Comparison of ENCODE assay signal across 8 cellular contexts in genomic region chr1:62689524-62689923, GRCh38. TPM values are rescaled to one million over a fixed set of nuclear protein-coding genes. Genes with fewer than 3 reads are reported as not detected.
A peak's percentile ranks its signal among the peaks of the same experiment; 100 is the strongest.
DNase-seq lines count a peak whose midpoint lies in the region; ATAC-seq lines count a peak whose summit lies in the region.

No MANE protein-coding gene starts in this region.

- DNase-seq in T-helper 2 cell treated with Interferon-gamma antibody and Interleukin-4, amounts not matched to agents 5 μg/mL and 100 μg/mL, for 36 hours (ENCODE audit: low spot score) = no peak
- DNase-seq in T-helper 2 cell (no peak), stromal cell of bone marrow (ENCODE audit: low read depth) (peak; percentile 70), NOMO-1 (lab: John Stamatoyannopoulos, UW; ENCODE audit: unreplicated experiment in 2 of 2) (no peak)
- DNase-seq in NK-92 treated with Interleukin-12 subunit alpha and Interleukin-12 subunit beta, amount 100 ng/mL, for 24 hours (lab: John Stamatoyannopoulos, UW) = no peak

- H3K4me3 ChIP-seq in iPS-11a (ENCODE audit: low read depth, low read length) = peak overlapping the region; percentile 13

- peaks cover 15% of the 10 kb centered on the region for H3K4me1 Mint-ChIP-seq in T-helper 2 cell treated with Interferon-gamma antibody and Interleukin-4, amounts not matched to agents 5 μg/mL and 100 μg/mL, for 36 hours (ENCODE audit: low read depth)
- peaks cover 13% of the 10 kb centered on the region for H3K4me1 Mint-ChIP-seq in activated T-helper 17 cell treated with anti-CD3 and anti-CD28 coated beads, Interleukin-2, amount 50 U/mL, for 72 hours

- H3K9me3 Mint-ChIP-seq in T-helper 2 cell treated with Interferon-gamma antibody and Interleukin-4, amounts not matched to agents 5 μg/mL and 100 μg/mL, for 36 hours = no peaks in the 10 kb centered on the region
- no peaks in the 10 kb centered on the region for H3K9me3 Mint-ChIP-seq in activated T-helper 17 cell treated with anti-CD3 and anti-CD28 coated beads, Interleukin-2, amount 50 U/mL, for 72 hours

- no peaks in the 10 kb centered on the region for H3K27me3 Mint-ChIP-seq in T-helper 2 cell treated with Interferon-gamma antibody and Interleukin-4, amounts not matched to agents 5 μg/mL and 100 μg/mL, for 36 hours (ENCODE audit: low read depth)
- H3K27me3 Mint-ChIP-seq in activated T-helper 17 cell treated with anti-CD3 and anti-CD28 coated beads, Interleukin-2, amount 50 U/mL, for 72 hours = no peaks in the 10 kb centered on the region

- H3K36me3 Mint-ChIP-seq in T-helper 2 cell treated with Interferon-gamma antibody and Interleukin-4, amounts not matched to agents 5 μg/mL and 100 μg/mL, for 36 hours (ENCODE audit: low read depth) = no peaks in the 10 kb centered on the region
- no peaks in the 10 kb centered on the region for H3K36me3 Mint-ChIP-seq in activated T-helper 17 cell treated with anti-CD3 and anti-CD28 coated beads, Interleukin-2, amount 50 U/mL, for 72 hours (ENCODE audit: low read depth)

- H3K4me3 Mint-ChIP-seq in T-helper 2 cell treated with Interferon-gamma antibody and Interleukin-4, amounts not matched to agents 5 μg/mL and 100 μg/mL, for 36 hours = peak overlapping the region; percentile 53
- peak overlapping the region; percentile 88 for H3K4me3 Mint-ChIP-seq in activated T-helper 17 cell treated with anti-CD3 and anti-CD28 coated beads, Interleukin-2, amount 50 U/mL, for 72 hours

- peak; percentile 77 for ATAC-seq in activated T-helper 17 cell treated with anti-CD3 and anti-CD28 coated beads, Interleukin-2, amount 50 U/mL, for 72 hours (replicated peaks)
- no peak for ATAC-seq in GM19452 (IDR thresholded peaks at IDR 0.05; ENCODE audit: unreplicated experiment)

- H3K27ac Mint-ChIP-seq in T-helper 2 cell treated with Interferon-gamma antibody and Interleukin-4, amounts not matched to agents 5 μg/mL and 100 μg/mL, for 36 hours = no peak overlapping the region
- H3K27ac Mint-ChIP-seq in activated T-helper 17 cell treated with anti-CD3 and anti-CD28 coated beads, Interleukin-2, amount 50 U/mL, for 72 hours = no peak overlapping the region

RNA-seq across cellular contexts. Expression of gene DOCK7, which starts 1.3 kb away (rescaled TPM):
- 10 to 100 TPM; 18.8 to 22.0 TPM for total RNA-seq in activated T-helper 17 cell treated with anti-CD3 and anti-CD28 coated beads, Interleukin-2, amount 50 U/mL, for 72 hours
